ENCODE assay signal across 8 cellular contexts in genomic region chr7:22356010-22356854, GRCh38. TPM values are rescaled to one million over a fixed set of nuclear protein-coding genes. Genes with fewer than 3 reads are reported as not detected.
DNase-seq lines count a peak whose midpoint lies in the region; ATAC-seq and TF ChIP-seq lines count a peak whose summit lies in the region.

No MANE protein-coding gene starts in this region.

- H3K4me3 Mint-ChIP-seq in activated CD4-positive, alpha-beta memory T cell treated with anti-CD3 and anti-CD28 coated beads, Interleukin-2, amount 10 ng/mL, durations not matched to agents 7 days and 5 days, result no peak overlapping the region

- H3K4me1 ChIP-seq in NT2/D1 (ENCODE audit: insufficient read depth, insufficient read length), result peaks cover 3% of the 10 kb centered on the region
- peaks cover 5% of the 10 kb centered on the region for H3K4me1 ChIP-seq in ovary (ENCODE audit: insufficient read depth)

- H3K27me3 ChIP-seq in GM06990 (replicated peaks; ENCODE audit: control insufficient read depth, insufficient read depth, low read length), result no peaks in the 10 kb centered on the region
- peaks cover 42% of the 10 kb centered on the region for H3K27me3 ChIP-seq in NT2/D1 (ENCODE audit: insufficient read depth, insufficient read length)
- H3K27me3 ChIP-seq in ovary, result no peaks in the 10 kb centered on the region

- peaks cover 2% of the 10 kb centered on the region for H3K9me3 Mint-ChIP-seq in activated CD4-positive, alpha-beta memory T cell treated with anti-CD3 and anti-CD28 coated beads, Interleukin-2, amount 10 ng/mL, durations not matched to agents 7 days and 5 days

- DNase-seq in GM06990 (ENCODE audit: extremely low read depth, insufficient read length) (peak; percentile 61), NT2/D1 (ENCODE audit: low read depth, low spot score) (no peak), epithelial cell of prostate (ENCODE audit: low read depth, low spot score) (no peak), ovary (peak in 1 of 5 donors; percentile 12), activated gamma-delta T cell treated with Interleukin-2 at 50 U/mL for 16 hours (no peak), GDM1 (lab: John Stamatoyannopoulos, UW) (no peak)
- no peak for DNase-seq in activated CD4-positive, alpha-beta memory T cell treated with anti-CD3 and anti-CD28 coated beads, Interleukin-2, amount 10 ng/mL, durations not matched to agents 7 days and 5 days

- intact Hi-C loops in ovary (cut with DNase I), result no loop called here

- TF ChIP-seq POLR2A in ovary (IDR thresholded peaks at IDR 0.05), result no peak

- H3K4me1 Mint-ChIP-seq in activated CD4-positive, alpha-beta memory T cell treated with anti-CD3 and anti-CD28 coated beads, Interleukin-2, amount 10 ng/mL, durations not matched to agents 7 days and 5 days, result peaks cover 5% of the 10 kb centered on the region

- CTCF ChIA-PET in activated CD4-positive, alpha-beta memory T cell treated with anti-CD3 and anti-CD28 coated beads, Interleukin-2, amount 10 ng/mL, durations not matched to agents 7 days and 5 days (lab: Charles Lee), result interaction anchor here (1.0 kb wide), 1 partner anchor 247 kb away, joined by 5 read pairs; no protein-coding TSS in a partner anchor

- H3K27ac ChIP-seq in epithelial cell of prostate (peak overlapping the region; percentile 92), ovary (no peak overlapping the region)

- TF ChIP-seq CTCF in GM06990 (IDR thresholded peaks at IDR 0.05; ENCODE audit: insufficient read depth, low read length, poor library complexity, severe bottlenecking) (no peak), ovary (IDR thresholded peaks at IDR 0.05) (no peak)

- peaks cover 59% of the 10 kb centered on the region for H3K27me3 Mint-ChIP-seq in activated CD4-positive, alpha-beta memory T cell treated with anti-CD3 and anti-CD28 coated beads, Interleukin-2, amount 10 ng/mL, durations not matched to agents 7 days and 5 days

- H3K36me3 Mint-ChIP-seq in activated CD4-positive, alpha-beta memory T cell treated with anti-CD3 and anti-CD28 coated beads, Interleukin-2, amount 10 ng/mL, durations not matched to agents 7 days and 5 days (ENCODE audit: low read depth), result no peaks in the 10 kb centered on the region

- peak overlapping the region; percentile 71 for H3K9ac ChIP-seq in NT2/D1 (ENCODE audit: insufficient read length, low read depth)

- POLR2A ChIA-PET in activated CD4-positive, alpha-beta memory T cell treated with anti-CD3 and anti-CD28 coated beads, Interleukin-2, amount 10 ng/mL, durations not matched to agents 7 days and 5 days (lab: Charles Lee), result no interaction called here

- H3K4me3 ChIP-seq in GM06990 (replicated peaks; ENCODE audit: low read depth, low read length) (peak overlapping the region; percentile 81), NT2/D1 (ENCODE audit: insufficient read length, low read depth) (peak overlapping the region; percentile 58), ovary (peak overlapping the region; percentile 35)

- H3K27ac Mint-ChIP-seq in activated CD4-positive, alpha-beta memory T cell treated with anti-CD3 and anti-CD28 coated beads, Interleukin-2, amount 10 ng/mL, durations not matched to agents 7 days and 5 days, result no peak overlapping the region

- no peak for TF ChIP-seq EP300 in ovary (IDR thresholded peaks at IDR 0.05)

- ATAC-seq in GM21528 (IDR thresholded peaks at IDR 0.05; ENCODE audit: low FRiP score, unreplicated experiment), result peak; percentile 11

- peaks cover 10% of the 10 kb centered on the region for H3K9me3 ChIP-seq in NT2/D1 (ENCODE audit: insufficient read depth, low read length)
- H3K9me3 ChIP-seq in ovary, result peaks cover 0 to 3% of the 10 kb centered on the region in 2 donors

- H3K36me3 ChIP-seq in GM06990 (ENCODE audit: control insufficient read depth, insufficient read depth, low read length) (no peaks in the 10 kb centered on the region), NT2/D1 (ENCODE audit: insufficient read depth, insufficient read length, low read length) (no peaks in the 10 kb centered on the region), ovary (no peaks in the 10 kb centered on the region)

- 15 to 21% (median 18%) methylated on average over 31 to 46 of the region's 46 CpGs for WGBS in ovary, 3 donors

RNA-seq across cellular contexts. Expression of gene RAPGEF5, which starts 0.7 kb away (rescaled TPM):
- total RNA-seq in ovary, result 10 to 100 TPM in 5 of 7 donors, 1 to 10 TPM in 2; 6.4 to 22.5 (median 10.4) TPM
- 10 to 100 TPM in 1 of 2 donors, 1 to 10 TPM in 1; 7.8 to 20.1 TPM for polyA plus RNA-seq in ovary
- under 1 TPM; 0.43 to 0.93 TPM for total RNA-seq in activated CD4-positive, alpha-beta memory T cell treated with anti-CD3 and anti-CD28 coated beads, Interleukin-2, amount 10 ng/mL, durations not matched to agents 7 days and 5 days
